Comparison of ENCODE assay signal across 23 cellular contexts in genomic region chr10:122830965-122831353, GRCh38. TPM values are rescaled to one million over a fixed set of nuclear protein-coding genes. Genes with fewer than 3 reads are reported as not detected.
A peak's percentile ranks its signal among the peaks of the same experiment; 100 is the strongest.
DNase-seq lines count a peak whose midpoint lies in the region; ATAC-seq, FAIRE-seq and TF ChIP-seq lines count a peak whose summit lies in the region.
"Had no signal": no experiment of that assay in that cellular context is flagged by ENCODE, and none has a peak within 500 bp of the region (broad histone marks: within the 10 kb centered on the region; RNA-seq: fewer than 3 reads in every experiment).

No MANE protein-coding gene starts in this region.

- peaks cover 7 to 26% of the 10 kb centered on the region in 2 donors for H3K36me3 ChIP-seq in body of pancreas (replicated peaks in 1 of 2; ENCODE audit: insufficient read depth in 1 of 2, low read depth in 2 of 2)
- H3K36me3 ChIP-seq in bronchial epithelial cell (ENCODE audit: control insufficient read depth, insufficient read depth, low read length): no peaks in the 10 kb centered on the region
- H3K36me3 ChIP-seq in pancreas: peaks cover 3 to 32% (median 6%) of the 10 kb centered on the region in 3 donors
- no peaks in the 10 kb centered on the region; the same call in 1 of the 2 replicates for H3K36me3 ChIP-seq in MM.1S (replicated peaks; ENCODE audit: insufficient read depth, low read length)
- H3K36me3 ChIP-seq in transverse colon: no peaks in the 10 kb centered on the region
- H3K36me3 ChIP-seq: BLaER1 had no signal

- DNase-seq in body of pancreas (no peak), bronchial epithelial cell (ENCODE audit: low read depth) (peak; percentile 56), foreskin keratinocyte (peak; percentile 29 to 51), pancreas (no peak), MM.1S (no peak), NCI-H524 (lab: John Stamatoyannopoulos, UW) (no peak), transverse colon (no peak)
- DNase-seq: 8988T; ACHN; BE2C; C1 segment of cervical spinal cord; CD4-positive, alpha-beta memory T cell; CD4-positive, CD25-positive, alpha-beta regulatory T cell; CD8-positive, alpha-beta memory T cell; COR-L47; DMS 273 treated with DMSO at 0.1 percent for 48 hours; DMS79 treated with DMSO at 0.1 percent for 48 hours; GF-D8 had no signal

- no peak for TF ChIP-seq EP300 in transverse colon (IDR thresholded peaks at IDR 0.05; ENCODE audit: low read depth)

- WGBS in body of pancreas, 2 donors: 38 to 50% methylated on average over 1 of the region's 1 CpG
- WGBS in pancreas, 2 donors: 30 to 58% methylated on average over 1 of the region's 1 CpG
- 92 to 100% methylated on average over 1 of the region's 1 CpG for WGBS in transverse colon (ENCODE audit: low coverage in 1 of 2), 2 donors

- no peaks in the 10 kb centered on the region for H3K79me2 ChIP-seq in MM.1S (ENCODE audit: low read length)

- ATAC-seq in body of pancreas (peak; percentile 12), foreskin keratinocyte (no peak), pancreas (peak; percentile 1 to 8 (median 4))

- no peak overlapping the region for H3K9ac ChIP-seq in MM.1S (ENCODE audit: low read length)
- H3K9ac ChIP-seq: BLaER1 had no signal

- H3K4me2 ChIP-seq in MM.1S (ENCODE audit: low read depth, low read length): no peak overlapping the region
- H3K4me2 ChIP-seq: BLaER1 had no signal

- FAIRE-seq in bronchial epithelial cell (lab: Jason Lieb, UNC) (no peak), pancreas (lab: Jason Lieb, UNC) (no peak)
- FAIRE-seq: A204.1, G401.6, GM12891, GM19239 had no signal

- H3K9me2 ChIP-seq in MM.1S (replicated peaks; ENCODE audit: insufficient read depth, low read length): no peaks in the 10 kb centered on the region

- no peak for TF ChIP-seq CTCF in body of pancreas (IDR thresholded peaks at IDR 0.05)
- TF ChIP-seq CTCF in bronchial epithelial cell (IDR thresholded peaks at IDR 0.05; ENCODE audit: insufficient read depth, low read length, severe bottlenecking): no peak
- no peak for TF ChIP-seq CTCF in foreskin keratinocyte (conservative IDR thresholded peaks at IDR 0.05)
- no peak for TF ChIP-seq CTCF in pancreas (IDR thresholded peaks at IDR 0.05)
- no peak for TF ChIP-seq CTCF in MM.1S (IDR thresholded peaks at IDR 0.05; ENCODE audit: low read length)
- TF ChIP-seq CTCF in transverse colon (IDR thresholded peaks at IDR 0.05): no peak

- peak overlapping the region in 1 of 4 donors; percentile 1 for H3K27ac ChIP-seq in body of pancreas
- H3K27ac ChIP-seq in foreskin keratinocyte: no peak overlapping the region
- H3K27ac ChIP-seq in pancreas: no peak overlapping the region
- H3K27ac ChIP-seq in MM.1S (ENCODE audit: low read length): no peak overlapping the region
- H3K27ac ChIP-seq in transverse colon: no peak overlapping the region
- H3K27ac ChIP-seq: BLaER1 had no signal

- H3K4me1 ChIP-seq in body of pancreas: no peaks in the 10 kb centered on the region
- H3K4me1 ChIP-seq in foreskin keratinocyte: no peaks in the 10 kb centered on the region
- H3K4me1 ChIP-seq in pancreas: no peaks in the 10 kb centered on the region
- H3K4me1 ChIP-seq in MM.1S (ENCODE audit: low read length): no peaks in the 10 kb centered on the region
- H3K4me1 ChIP-seq in transverse colon: no peaks in the 10 kb centered on the region
- H3K4me1 ChIP-seq: BE2C had no signal

- no peaks in the 10 kb centered on the region for H4K20me1 ChIP-seq in MM.1S (ENCODE audit: insufficient read depth, low read length)
- H4K20me1 ChIP-seq: BLaER1 had no signal

- H3F3A ChIP-seq in MM.1S (ENCODE audit: insufficient read depth, low read length): no peaks in the 10 kb centered on the region

- in situ Hi-C loops in transverse colon (cut with MboI; ENCODE audit: low pct_ligation_motif_present in 1 of 4, low pct_unique_long_range_greater_than_20kb in 1 of 4, low sequenced_read_pairs in 3 of 4): no loop called here

- H3K27me3 ChIP-seq in body of pancreas (no peaks in the 10 kb centered on the region), bronchial epithelial cell (ENCODE audit: control insufficient read depth, insufficient read depth, low read length) (no peaks in the 10 kb centered on the region), foreskin keratinocyte (peaks cover 25% of the 10 kb centered on the region), pancreas (no peaks in the 10 kb centered on the region), MM.1S (replicated peaks; ENCODE audit: insufficient read depth, low read length) (no peaks in the 10 kb centered on the region), transverse colon (peaks cover 4% of the 10 kb centered on the region)
- H3K27me3 ChIP-seq: BLaER1 had no signal

- H3K4me3 ChIP-seq in body of pancreas: no peak overlapping the region
- no peak overlapping the region for H3K4me3 ChIP-seq in bronchial epithelial cell (ENCODE audit: low read depth, low read length)
- H3K4me3 ChIP-seq in pancreas: no peak overlapping the region
- no peak overlapping the region for H3K4me3 ChIP-seq in MM.1S (ENCODE audit: low read length)
- no peak overlapping the region for H3K4me3 ChIP-seq in transverse colon
- H3K4me3 ChIP-seq: BLaER1 had no signal

- H3K9me3 ChIP-seq in body of pancreas: no peaks in the 10 kb centered on the region
- H3K9me3 ChIP-seq in pancreas: no peaks in the 10 kb centered on the region
- no peaks in the 10 kb centered on the region for H3K9me3 ChIP-seq in MM.1S (replicated peaks; ENCODE audit: insufficient read depth, low read length)
- H3K9me3 ChIP-seq in transverse colon: no peaks in the 10 kb centered on the region
- H3K9me3 ChIP-seq: BE2C, BLaER1 had no signal

- peak in 2 of 3 donors; percentile 53 to 72 for TF ChIP-seq POLR2A in body of pancreas (IDR thresholded peaks at IDR 0.05)
- TF ChIP-seq POLR2A in transverse colon (IDR thresholded peaks at IDR 0.05): no peak

- intact Hi-C loops in body of pancreas (cut with DNase I) (no loop called here), pancreas (cut with DNase I) (no loop called here), transverse colon (cut with DNase I; ENCODE audit: low total_unique reads) (no loop called here)

- no peak overlapping the region for H2AFZ ChIP-seq in MM.1S (ENCODE audit: low read length)

RNA-seq across cellular contexts. Expression of gene CUZD1, which starts 14.7 kb away (rescaled TPM):
- 100 to 1,000 TPM; 225 to 837 TPM for total RNA-seq in body of pancreas
- 0.51 and 0.79 TPM in 2 replicates for total RNA-seq in bronchial epithelial cell
- 0.92 and 1.0 TPM in 2 replicates for total RNA-seq in foreskin keratinocyte
- 0.73 and 1.1 TPM in 2 replicates for polyA plus RNA-seq in foreskin keratinocyte
- 1,000 to 10,000 TPM in 4 of 6 donors, 100 to 1,000 TPM in 2; 734 to 3,085 (median 1,884) TPM for total RNA-seq in pancreas
- 1,000 to 10,000 TPM; 2,023 to 2,052 TPM for polyA plus RNA-seq in pancreas
- 1 to 10 TPM in 1 of 4 donors, under 1 TPM in 1, not detected in 2; 0.41 to 1.1 TPM for total RNA-seq in transverse colon

RNA-seq across cellular contexts. Expression of gene FAM24B, which starts 48.4 kb away (rescaled TPM):
- 1 to 10 TPM; 4.3 to 7.0 TPM for total RNA-seq in body of pancreas
- total RNA-seq in bronchial epithelial cell: 7.9 and 11.1 TPM in 2 replicates
- total RNA-seq in foreskin keratinocyte: 6.9 and 8.1 TPM in 2 replicates
- 9.2 and 10.0 TPM in 2 replicates for polyA plus RNA-seq in foreskin keratinocyte
- total RNA-seq in pancreas: 1 to 10 TPM; 3.5 to 5.1 (median 4.8) TPM
- 1 to 10 TPM; 6.8 to 7.1 TPM for polyA plus RNA-seq in pancreas
- total RNA-seq in transverse colon: 1 to 10 TPM in 3 of 4 donors, not detected in 1; 3.7 to 7.1 (median 4.9) TPM

Comparison
In these comparisons a context has a peak if more than half of its experiments do, and no peak if none do; other contexts are left out.
1. DNase-seq: peak in bronchial epithelial cell (single experiment) and foreskin keratinocyte (2 of 2); none in body of pancreas (0 of 4), pancreas (0 of 6), MM.1S (single experiment), NCI-H524 (0 of 2) and transverse colon (single experiment).
2. RNA of gene CUZD1, which starts 14.7 kb away (total RNA-seq): 734 to 3,085 TPM in pancreas and 225 to 837 TPM in body of pancreas; 0.92 to 1.0 TPM in foreskin keratinocyte, 0.51 to 0.79 TPM in bronchial epithelial cell and 0.41 to 1.1 TPM in transverse colon; every median in the first group is over 100 times any median in the second.